ENCODE assay signal across 8 cellular contexts in genomic region chr10:43361532-43362190, GRCh38. TPM values are rescaled to one million over a fixed set of nuclear protein-coding genes. Genes with fewer than 3 reads are reported as not detected.
DNase-seq lines count a peak whose midpoint lies in the region; ATAC-seq and TF ChIP-seq lines count a peak whose summit lies in the region.

No MANE protein-coding gene starts in this region.

- TF ChIP-seq CTCF in AG04449 (IDR thresholded peaks at IDR 0.05; ENCODE audit: insufficient read depth, low read length, missing control alignments), result no peak
- TF ChIP-seq CTCF in chondrocyte (IDR thresholded peaks at IDR 0.05), result no peak

- H3K4me3 Mint-ChIP-seq in chondrocyte (ENCODE audit: unreplicated experiment), result peak overlapping the region; percentile 71
- H3K4me3 Mint-ChIP-seq in naive thymus-derived CD8-positive, alpha-beta T cell, result peak overlapping the region; percentile 84 to 100 (median 97)

- H3K27ac Mint-ChIP-seq in chondrocyte (ENCODE audit: unreplicated experiment), result no peak overlapping the region
- peak overlapping the region; percentile 95 to 99 (median 97) for H3K27ac Mint-ChIP-seq in naive thymus-derived CD8-positive, alpha-beta T cell

- H3K36me3 Mint-ChIP-seq in chondrocyte (ENCODE audit: low read depth), result no peaks in the 10 kb centered on the region
- H3K36me3 Mint-ChIP-seq in naive thymus-derived CD8-positive, alpha-beta T cell, result no peaks in the 10 kb centered on the region

- no peaks in the 10 kb centered on the region for H3K27me3 ChIP-seq in HUES6 (ENCODE audit: control insufficient read depth, insufficient read depth, low read length)

- DNase-seq in AG04449 (ENCODE audit: low read depth, low spot score), result no peak
- DNase-seq in chondrocyte (ENCODE audit: low spot score), result no peak
- DNase-seq in naive thymus-derived CD8-positive, alpha-beta T cell, result peak in 2 of 10 donors; percentile 7 to 10
- DNase-seq in midbrain (lab: John Stamatoyannopoulos, UW), result no peak
- no peak for DNase-seq in inferior parietal cortex (ENCODE audit: extremely low spot score)
- DNase-seq in 8988T, result no peak

- CTCF ChIA-PET in AG04449 (lab: Yijun Ruan, JAX), result no interaction called here

- peaks cover 9% of the 10 kb centered on the region for H3K4me1 Mint-ChIP-seq in chondrocyte (ENCODE audit: low read depth)
- H3K4me1 Mint-ChIP-seq in naive thymus-derived CD8-positive, alpha-beta T cell, result peaks cover 15 to 31% (median 30%) of the 10 kb centered on the region in 4 donors

- no peaks in the 10 kb centered on the region for H3K9me3 ChIP-seq in HUES6 (ENCODE audit: control insufficient read depth, insufficient read depth, low read depth, low read length)

- H3K36me3 ChIP-seq in HUES6 (ENCODE audit: control insufficient read depth, insufficient read depth, low read length), result no peaks in the 10 kb centered on the region

- ATAC-seq in naive thymus-derived CD8-positive, alpha-beta T cell, result peak; percentile 13 to 17
- no peak for ATAC-seq in GM21576 (IDR thresholded peaks at IDR 0.05; ENCODE audit: unreplicated experiment)

- H3K4me1 ChIP-seq in HUES6 (ENCODE audit: control insufficient read depth, insufficient read depth, low read length), result peaks cover 7% of the 10 kb centered on the region; the same call in 1 of the 2 replicates

- H3K27me3 Mint-ChIP-seq in chondrocyte (ENCODE audit: low read depth), result no peaks in the 10 kb centered on the region
- H3K27me3 Mint-ChIP-seq in naive thymus-derived CD8-positive, alpha-beta T cell, result peaks cover 0 to 2% (median 0%) of the 10 kb centered on the region in 5 donors

- H3K9me3 Mint-ChIP-seq in chondrocyte (ENCODE audit: low read depth), result no peaks in the 10 kb centered on the region
- H3K9me3 Mint-ChIP-seq in naive thymus-derived CD8-positive, alpha-beta T cell, result no peaks in the 10 kb centered on the region

- H3K27ac ChIP-seq in HUES6 (ENCODE audit: low read depth, low read length), result no peak overlapping the region

- H3K4me3 ChIP-seq in AG04449 (ENCODE audit: low read depth, low read length) (peak overlapping the region; percentile 54), HUES6 (ENCODE audit: low read depth, low read length) (peak overlapping the region; percentile 73)

- POLR2A ChIA-PET in AG04449 (lab: Yijun Ruan, JAX), result no interaction called here
- POLR2A ChIA-PET in naive thymus-derived CD8-positive, alpha-beta T cell (lab: Charles Lee), result interaction anchor here (0.5 to 3.1 kb wide), 14 partner anchors 10 to 287 kb away, joined by 3 to 19 read pairs (median 3); partner anchors contain the start of genes CSGALNACT2, HNRNPF, ZNF32 and ZNF487

- peak overlapping the region; percentile 28 for H3K9ac ChIP-seq in HUES6 (ENCODE audit: low read length)

RNA-seq across cellular contexts. Expression of gene FXYD4, which starts 9.8 kb away (rescaled TPM):
- total RNA-seq in chondrocyte, result not detected in 3 replicates
- not detected for total RNA-seq in naive thymus-derived CD8-positive, alpha-beta T cell
- not detected for polyA plus RNA-seq in naive thymus-derived CD8-positive, alpha-beta T cell

RNA-seq across cellular contexts. Expression of gene HNRNPF, which starts 47.3 kb away (rescaled TPM):
- total RNA-seq in chondrocyte, result 122 to 126 TPM (median 123 TPM) in 3 replicates
- 100 to 1,000 TPM; 155 to 168 TPM for total RNA-seq in naive thymus-derived CD8-positive, alpha-beta T cell
- 100 to 1,000 TPM; 160 to 202 (median 174) TPM for polyA plus RNA-seq in naive thymus-derived CD8-positive, alpha-beta T cell
